12 cellular contexts compared by ENCODE assay signal in genomic region chr22:40449676-40450035, GRCh38.
DNase-seq lines count a peak whose midpoint lies in the region; ATAC-seq and TF ChIP-seq lines count a peak whose summit lies in the region.
"Had no signal": no experiment of that assay in that cellular context is flagged by ENCODE, and none has a peak within 500 bp of the region (broad histone marks: within the 10 kb centered on the region; RNA-seq: fewer than 3 reads in every experiment).

No MANE protein-coding gene starts in this region.

- TF ChIP-seq CTCF in HFFc6 (IDR thresholded peaks at IDR 0.05): no peak
- no peak for TF ChIP-seq CTCF in coronary artery (IDR thresholded peaks at IDR 0.05)
- no peak for TF ChIP-seq CTCF in nephron (IDR thresholded peaks at IDR 0.05; ENCODE audit: unreplicated experiment in 3 of 3)

- H3K36me3 Mint-ChIP-seq in CD4-positive, CD25-positive, alpha-beta regulatory T cell: peaks cover 28% of the 10 kb centered on the region
- peaks cover 6% of the 10 kb centered on the region for H3K36me3 Mint-ChIP-seq in HFFc6 (ENCODE audit: low read depth)
- H3K36me3 Mint-ChIP-seq in nephron (ENCODE audit: low read depth): peaks cover 15% of the 10 kb centered on the region

- peaks cover 50% of the 10 kb centered on the region for H3K4me1 ChIP-seq in CD4-positive, CD25-positive, alpha-beta regulatory T cell (ENCODE audit: control insufficient read depth, insufficient read depth, low read length, poor library complexity, severe bottlenecking)

- H3K27me3 ChIP-seq in CD4-positive, CD25-positive, alpha-beta regulatory T cell (ENCODE audit: control insufficient read depth, insufficient read depth, low read length): no peaks in the 10 kb centered on the region

- no peaks in the 10 kb centered on the region for H3K9me3 ChIP-seq in CD4-positive, CD25-positive, alpha-beta regulatory T cell (ENCODE audit: control insufficient read depth in 2 of 2, low read length in 2 of 2)

- no peaks in the 10 kb centered on the region for H3K27me3 Mint-ChIP-seq in CD4-positive, CD25-positive, alpha-beta regulatory T cell
- H3K27me3 Mint-ChIP-seq in HFFc6 (ENCODE audit: insufficient read depth) (no peaks in the 10 kb centered on the region), nephron (ENCODE audit: low read depth) (no peaks in the 10 kb centered on the region)
- H3K27me3 Mint-ChIP-seq: activated naive CD8-positive, alpha-beta T cell treated with anti-CD3 and anti-CD28 coated beads, Interleukin-2, amount 10 ng/mL, durations not matched to agents 7 days and 5 days had no signal

- H3K9me3 Mint-ChIP-seq in CD4-positive, CD25-positive, alpha-beta regulatory T cell: peaks cover 0 to 2% (median 0%) of the 10 kb centered on the region in 7 donors
- no peaks in the 10 kb centered on the region for H3K9me3 Mint-ChIP-seq in HFFc6
- H3K9me3 Mint-ChIP-seq in nephron: peaks cover 4% of the 10 kb centered on the region

- peak overlapping the region; percentile 5 for H3K27ac ChIP-seq in CD4-positive, CD25-positive, alpha-beta regulatory T cell (ENCODE audit: insufficient read depth, low read length, poor library complexity, severe bottlenecking)
- peak overlapping the region; percentile 4 to 56 for H3K27ac ChIP-seq in coronary artery

- H3K27ac Mint-ChIP-seq in CD4-positive, CD25-positive, alpha-beta regulatory T cell: peak overlapping the region in 2 of 3 donors; percentile 81 to 96
- H3K27ac Mint-ChIP-seq in HFFc6 (peak overlapping the region; percentile 47; the same call in 1 of the 2 replicates), nephron (peak overlapping the region in 2 of 3 experiments; percentile 57 to 67)
- H3K27ac Mint-ChIP-seq: activated naive CD8-positive, alpha-beta T cell treated with anti-CD3 and anti-CD28 coated beads, Interleukin-2, amount 10 ng/mL, durations not matched to agents 7 days and 5 days had no signal

- H3K4me1 Mint-ChIP-seq in CD4-positive, CD25-positive, alpha-beta regulatory T cell: peaks cover 41 to 94% (median 78%) of the 10 kb centered on the region in 4 donors
- peaks cover 36% of the 10 kb centered on the region for H3K4me1 Mint-ChIP-seq in HFFc6 (ENCODE audit: low read depth)
- peaks cover 46% of the 10 kb centered on the region for H3K4me1 Mint-ChIP-seq in nephron

- H3K36me3 ChIP-seq in CD4-positive, CD25-positive, alpha-beta regulatory T cell (ENCODE audit: control insufficient read depth, insufficient read depth, low read length): peaks cover 10% of the 10 kb centered on the region

- peak overlapping the region; percentile 6 for H3K4me3 ChIP-seq in CD4-positive, CD25-positive, alpha-beta regulatory T cell (ENCODE audit: low read depth, low read length)
- H3K4me3 ChIP-seq in coronary artery: no peak overlapping the region

- peak overlapping the region in 3 of 4 donors; percentile 53 to 87 (median 70) for H3K4me3 Mint-ChIP-seq in CD4-positive, CD25-positive, alpha-beta regulatory T cell
- H3K4me3 Mint-ChIP-seq in HFFc6: no peak overlapping the region
- H3K4me3 Mint-ChIP-seq in nephron: no peak overlapping the region
- H3K4me3 Mint-ChIP-seq: activated naive CD8-positive, alpha-beta T cell treated with anti-CD3 and anti-CD28 coated beads, Interleukin-2, amount 10 ng/mL, durations not matched to agents 7 days and 5 days had no signal

- no peak for DNase-seq in CD4-positive, CD25-positive, alpha-beta regulatory T cell
- peak; percentile 57 for DNase-seq in HFFc6
- no peak for DNase-seq in coronary artery (ENCODE audit: low spot score)
- DNase-seq in NK-92 (lab: John Stamatoyannopoulos, UW; ENCODE audit: unreplicated experiment): no peak
- DNase-seq in SHP77 (lab: John Stamatoyannopoulos, UW): no peak
- no peak for DNase-seq in stimulated activated CD4-positive, alpha-beta T cell treated with anti-CD3 and anti-CD28 coated beads, Interleukin-2, amount 100 ng/mL, for 48 hours
- DNase-seq: activated naive CD8-positive, alpha-beta T cell treated with anti-CD3 and anti-CD28 coated beads, Interleukin-2, amount 10 ng/mL, durations not matched to agents 7 days and 5 days; GDM1; kidney glomerular epithelial cell; NCI-H1417 treated with DMSO at 0.1 percent for 48 hours had no signal

- ATAC-seq in CD4-positive, CD25-positive, alpha-beta regulatory T cell (ENCODE audit: low read depth in 2 of 2): no peak
- no peak for ATAC-seq in HG03439 (IDR thresholded peaks at IDR 0.05; ENCODE audit: unreplicated experiment)

Comparison
In these comparisons a context has a peak if more than half of its experiments do, and no peak if none do; other contexts are left out.
1. H3K4me3 Mint-ChIP-seq: peak in CD4-positive, CD25-positive, alpha-beta regulatory T cell (3 of 4); none in HFFc6 (single experiment) and nephron (0 of 3).
2. Peak in every context shown above with its lines, with median percentiles within 50 percentile points of each other: H3K27ac Mint-ChIP-seq.